Comparison of ENCODE assay signal across 1 cellular context in genomic region chr17:76519048-76519614, GRCh38.
TF ChIP-seq lines count a peak whose summit lies in the region.

No MANE protein-coding gene starts in this region.

TF ChIP-seq in HEK293, 187 proteins besides CTCF, POLR2A, EP300 and RAD21 (continued from another document):
- TF ChIP-seq ZNF148 (tag by site-specific recombination; IDR thresholded peaks at IDR 0.05; ENCODE audit: borderline replicate concordance), result no peak
- TF ChIP-seq ZNF169 (tag by site-specific recombination; IDR thresholded peaks at IDR 0.05), result no peak
- TF ChIP-seq ZNF16 (tag by site-specific recombination; IDR thresholded peaks at IDR 0.05; ENCODE audit: low read depth), result no peak
- TF ChIP-seq ZBTB7A (tag by site-specific recombination; IDR thresholded peaks at IDR 0.05; ENCODE audit: low read depth), result no peak
- TF ChIP-seq ZNF660 (tag by site-specific recombination; IDR thresholded peaks at IDR 0.05), result no peak
- no peak for TF ChIP-seq ZNF146 (tag by site-specific recombination; IDR thresholded peaks at IDR 0.05)
- no peak for TF ChIP-seq ZNF571 (tag by site-specific recombination; IDR thresholded peaks at IDR 0.05)
